Comparison of ENCODE assay signal across 1 cellular context in the genomic region with DNA sequence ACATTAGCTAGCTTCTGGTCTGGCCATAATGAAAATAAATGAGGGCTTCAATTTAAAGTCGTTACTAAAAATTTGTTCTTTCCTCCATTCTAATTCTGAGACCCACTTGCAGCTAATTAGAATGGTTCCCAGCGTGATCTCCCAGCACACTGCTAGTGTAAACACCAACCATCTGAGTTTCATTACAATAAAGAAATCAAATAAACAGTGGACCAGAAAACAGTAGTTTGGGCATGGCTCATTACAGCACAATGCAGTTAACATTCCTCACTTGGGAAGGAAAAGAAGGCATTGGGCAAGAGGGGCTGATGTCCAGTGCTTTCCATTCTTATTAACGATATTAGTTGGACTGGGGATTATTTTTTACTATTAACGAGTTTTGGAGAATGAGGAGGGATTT.
TF ChIP-seq lines count a peak whose summit lies in the region.

No MANE protein-coding gene starts in this region.

TF ChIP-seq in WTC11, 78 proteins besides CTCF, POLR2A, EP300 and RAD21 (continued from another document):
- no peak for TF ChIP-seq E2F4 (CRISPR knock-in tag; IDR thresholded peaks at IDR 0.05; ENCODE audit: borderline replicate concordance, low read depth)
- TF ChIP-seq, protein P1, sequence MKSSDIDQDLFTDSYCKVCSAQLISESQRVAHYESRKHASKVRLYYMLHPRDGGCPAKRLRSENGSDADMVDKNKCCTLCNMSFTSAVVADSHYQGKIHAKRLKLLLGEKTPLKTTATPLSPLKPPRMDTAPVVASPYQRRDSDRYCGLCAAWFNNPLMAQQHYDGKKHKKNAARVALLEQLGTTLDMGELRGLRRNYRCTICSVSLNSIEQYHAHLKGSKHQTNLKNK (CRISPR knock-in tag; IDR thresholded peaks at IDR 0.05): no peak
- TF ChIP-seq RELA (CRISPR knock-in tag; IDR thresholded peaks at IDR 0.05; ENCODE audit: borderline replicate concordance): no peak
- TF ChIP-seq TEAD4 (CRISPR knock-in tag; IDR thresholded peaks at IDR 0.05): no peak
- no peak for TF ChIP-seq SMAD3 (CRISPR knock-in tag; IDR thresholded peaks at IDR 0.05; ENCODE audit: borderline replicate concordance)
- TF ChIP-seq ATF1 (CRISPR knock-in tag; IDR thresholded peaks at IDR 0.05): no peak
- TF ChIP-seq, protein P2, sequence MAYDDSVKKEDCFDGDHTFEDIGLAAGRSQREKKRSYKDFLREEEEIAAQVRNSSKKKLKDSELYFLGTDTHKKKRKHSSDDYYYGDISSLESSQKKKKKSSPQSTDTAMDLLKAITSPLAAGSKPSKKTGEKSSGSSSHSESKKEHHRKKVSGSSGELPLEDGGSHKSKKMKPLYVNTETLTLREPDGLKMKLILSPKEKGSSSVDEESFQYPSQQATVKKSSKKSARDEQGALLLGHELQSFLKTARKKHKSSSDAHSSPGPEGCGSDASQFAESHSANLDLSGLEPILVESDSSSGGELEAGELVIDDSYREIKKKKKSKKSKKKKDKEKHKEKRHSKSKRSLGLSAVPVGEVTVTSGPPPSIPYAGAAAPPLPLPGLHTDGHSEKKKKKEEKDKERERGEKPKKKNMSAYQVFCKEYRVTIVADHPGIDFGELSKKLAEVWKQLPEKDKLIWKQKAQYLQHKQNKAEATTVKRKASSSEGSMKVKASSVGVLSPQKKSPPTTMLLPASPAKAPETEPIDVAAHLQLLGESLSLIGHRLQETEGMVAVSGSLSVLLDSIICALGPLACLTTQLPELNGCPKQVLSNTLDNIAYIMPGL (CRISPR knock-in tag; IDR thresholded peaks at IDR 0.05): no peak
- TF ChIP-seq SP1 (CRISPR knock-in tag; conservative IDR thresholded peaks at IDR 0.05): no peak
- TF ChIP-seq PREB (CRISPR knock-in tag; IDR thresholded peaks at IDR 0.05; ENCODE audit: borderline replicate concordance): no peak
- TF ChIP-seq OVOL2 (CRISPR knock-in tag; IDR thresholded peaks at IDR 0.05; ENCODE audit: borderline replicate concordance): no peak
